Comparison of ENCODE assay signal across 8 cellular contexts in genomic region chr21:41878831-41879189, GRCh38. TPM values are rescaled to one million over a fixed set of nuclear protein-coding genes. Genes with fewer than 3 reads are reported as not detected.
DNase-seq lines count a peak whose midpoint lies in the region; ATAC-seq and TF ChIP-seq lines count a peak whose summit lies in the region.

No MANE protein-coding gene starts in this region.

- peaks cover 10% of the 10 kb centered on the region for H3K4me1 ChIP-seq in ACC112 (ENCODE audit: control insufficient read depth, insufficient read depth, low read length, unreplicated experiment)

- DNase-seq in NCI-H2227 (lab: John Stamatoyannopoulos, UW; ENCODE audit: unreplicated experiment) (peak; percentile 89), dedifferentiated amniotic fluid mesenchymal stem cell (ENCODE audit: extremely low spot score) (peak; percentile 75), lower leg skin (ENCODE audit: low spot score in 2 of 2) (peak; percentile 74 to 95)
- DNase-seq in activated CD4-positive, alpha-beta T cell treated with anti-CD3 and anti-CD28 coated beads for 4 hours, result peak; percentile 76 to 80
- DNase-seq in stimulated activated CD4-positive, alpha-beta T cell treated with anti-CD3 and anti-CD28 coated beads, Interleukin-4, amount 100 ng/mL, for 48 hours (ENCODE audit: low read depth in 2 of 2), result peak; percentile 70 to 72

- no peak for TF ChIP-seq CTCF in lower leg skin (IDR thresholded peaks at IDR 0.05)

- H3K27me3 ChIP-seq in ACC112 (ENCODE audit: insufficient read depth, low read length), result no peaks in the 10 kb centered on the region

- intact Hi-C loops in lower leg skin (cut with DNase I; ENCODE audit: low total_unique reads), result no loop called here

- peak overlapping the region; percentile 94 for H3K4me3 ChIP-seq in ACC112 (ENCODE audit: low read depth, low read length)
- H3K4me3 ChIP-seq in lower leg skin (ENCODE audit: low read depth, poor library complexity, severe bottlenecking), result peak overlapping the region; percentile 75

- WGBS in lower leg skin, 2 donors, result 0% methylated on average over 13 of the region's 65 CpGs; no CpG with 5 or more reads in 1 of the 2 donors

- no peak overlapping the region for H2AFZ ChIP-seq in ACC112 (ENCODE audit: low read length, unreplicated experiment)

- H3K36me3 ChIP-seq in ACC112 (ENCODE audit: insufficient read depth, low read length), result no peaks in the 10 kb centered on the region

- H3K27ac ChIP-seq in ACC112 (ENCODE audit: low read depth, low read length), result no peak overlapping the region

- peaks cover 45% of the 10 kb centered on the region for H3K79me2 ChIP-seq in ACC112 (ENCODE audit: control insufficient read depth, insufficient read depth, low read length, unreplicated experiment)

- no peak for TF ChIP-seq POLR2A in GM18505 (IDR thresholded peaks at IDR 0.05; ENCODE audit: borderline replicate concordance, extremely low read depth, insufficient read depth, insufficient read length)
- no peak for TF ChIP-seq POLR2A in lower leg skin (IDR thresholded peaks at IDR 0.05)

- ATAC-seq in GM18505 (IDR thresholded peaks at IDR 0.05; ENCODE audit: unreplicated experiment) (peak; percentile 61), HG03039 (IDR thresholded peaks at IDR 0.05; ENCODE audit: unreplicated experiment) (peak; percentile 47)

RNA-seq across cellular contexts. Expression of gene PRDM15, which starts 0.3 kb away (rescaled TPM):
- total RNA-seq in lower leg skin, result 10 to 100 TPM in 2 of 4 donors, 1 to 10 TPM in 2; 4.7 to 26.9 (median 9.1) TPM
